ENCODE assay signal across 14 cellular contexts in the genomic region with DNA sequence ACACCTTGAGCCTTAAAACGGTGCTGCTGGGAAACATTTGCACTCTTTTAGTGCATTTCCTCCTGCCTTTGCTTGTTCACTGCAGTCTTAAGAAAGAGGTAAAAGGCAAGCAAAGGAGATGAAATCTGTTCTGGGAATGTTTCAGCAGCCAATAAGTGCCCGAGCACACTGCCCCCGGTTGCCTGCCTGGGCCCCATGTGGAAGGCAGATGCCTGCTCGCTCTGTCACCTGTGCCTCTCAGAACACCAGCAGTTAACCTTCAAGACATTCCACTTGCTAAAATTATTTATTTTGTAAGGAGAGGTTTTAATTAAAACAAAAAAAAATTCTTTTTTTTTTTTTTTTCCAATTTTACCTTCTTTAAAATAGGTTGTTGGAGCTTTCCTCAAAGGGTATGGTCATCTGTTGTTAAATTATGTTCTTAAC. TPM values are rescaled to one million over a fixed set of nuclear protein-coding genes. Genes with fewer than 3 reads are reported as not detected.
DNase-seq lines count a peak whose midpoint lies in the region; ATAC-seq and TF ChIP-seq lines count a peak whose summit lies in the region.
"Had no signal": no experiment of that assay in that cellular context is flagged by ENCODE, and none has a peak within 500 bp of the region (broad histone marks: within the 10 kb centered on the region; RNA-seq: fewer than 3 reads in every experiment).

No MANE protein-coding gene starts in this region.

- no TSS peak for BruUV-seq in A673 (replicated peaks; lab: Mats Ljungman, UMichigan)

- no peak overlapping the region for H3K4me3 ChIP-seq in cardiac muscle cell
- H3K4me3 ChIP-seq in WI38 (ENCODE audit: low read depth, low read length): peak overlapping the region; percentile 5
- no peak overlapping the region for H3K4me3 ChIP-seq in thyroid gland (replicated peaks in 1 of 3)
- H3K4me3 ChIP-seq in A673 (ENCODE audit: low read depth, low read length, poor library complexity, severe bottlenecking): no peak overlapping the region

- intact Hi-C loops in left ventricle myocardium superior (cut with micrococcal nuclease) (loop anchor here (10.0 kb wide), 1 partner anchor 60 kb away; no protein-coding TSS in a partner anchor), thyroid gland (cut with DNase I) (loop anchor here (10.0 kb wide), 1 partner anchor 420 kb away; no protein-coding TSS in a partner anchor), A673 (cut with micrococcal nuclease; ENCODE audit: unreplicated experiment) (loop anchor here (10.0 kb wide), 1 partner anchor 210 kb away; no protein-coding TSS in a partner anchor)

- 42 to 44% methylated on average over 4 of the region's 4 CpGs for WGBS in thyroid gland, 2 donors

- no peaks in the 10 kb centered on the region for H3K36me3 ChIP-seq in cardiac muscle cell
- H3K36me3 ChIP-seq in thyroid gland: peaks cover 0 to 8% of the 10 kb centered on the region in 2 donors
- peaks cover 29% of the 10 kb centered on the region for H3K36me3 ChIP-seq in A673 (ENCODE audit: insufficient read depth, low read length, poor library complexity, severe bottlenecking)
- H3K36me3 ChIP-seq: Peyer's patch, tibial nerve had no signal

- POLR2A ChIA-PET in A673 (lab: Charles Lee; ENCODE audit: low non-redundant PET): no interaction called here

- no peak for TF ChIP-seq CTCF in cardiac muscle cell (IDR thresholded peaks at IDR 0.05; ENCODE audit: low read depth, low read length)
- TF ChIP-seq CTCF in WI38 (IDR thresholded peaks at IDR 0.05; ENCODE audit: low read depth, low read length): no peak
- no peak for TF ChIP-seq CTCF in thyroid gland (IDR thresholded peaks at IDR 0.05)
- TF ChIP-seq CTCF in A673 (conservative IDR thresholded peaks at IDR 0.05; ENCODE audit: low read depth, low read length): no peak

- H3K27me3 ChIP-seq in cardiac muscle cell: peaks cover 30% of the 10 kb centered on the region
- no peaks in the 10 kb centered on the region for H3K27me3 ChIP-seq in thyroid gland
- H3K27me3 ChIP-seq in A673 (replicated peaks; ENCODE audit: insufficient read depth, low read depth, low read length, poor library complexity): no peaks in the 10 kb centered on the region

- TF ChIP-seq POLR2A in thyroid gland (IDR thresholded peaks at IDR 0.05): no peak

- H3K9me3 ChIP-seq in cardiac muscle cell (ENCODE audit: low read depth): no peaks in the 10 kb centered on the region
- no peaks in the 10 kb centered on the region for H3K9me3 ChIP-seq in thyroid gland
- H3K9me3 ChIP-seq in A673 (ENCODE audit: low read depth, low read length, poor library complexity, severe bottlenecking): no peaks in the 10 kb centered on the region
- H3K9me3 ChIP-seq: Peyer's patch, tibial nerve had no signal

- H3K27ac ChIP-seq in cardiac muscle cell: no peak overlapping the region
- H3K27ac ChIP-seq in thyroid gland: peak overlapping the region; percentile 63 to 95 (median 79)
- no peak overlapping the region for H3K27ac ChIP-seq in A673 (ENCODE audit: low read depth, low read length, poor library complexity, severe bottlenecking)
- H3K27ac ChIP-seq: Peyer's patch, tibial nerve had no signal

- DNase-seq in cardiac muscle cell (ENCODE audit: low read depth in 1 of 2, low spot score in 1 of 2) (peak; percentile 34 to 55), left ventricle myocardium superior (no peak), medulla oblongata (ENCODE audit: extremely low spot score) (peak; percentile 28), thyroid gland (peak; percentile 52 to 53), NCI-H146 (lab: John Stamatoyannopoulos, UW) (no peak), A673 (ENCODE audit: low spot score) (no peak)
- DNase-seq: activated CD8-positive, alpha-beta T cell treated with anti-CD3 and anti-CD28 coated beads, Interleukin-2, amount 10 ng/mL, durations not matched to agents 7 days and 5 days; activated naive CD4-positive, alpha-beta T cell treated with Interleukin-2 at 50 U/mL for 16 hours; NCI-H345; Peyer's patch; T-helper 2 cell had no signal

- ATAC-seq in left ventricle myocardium superior: no peak
- no peak for ATAC-seq in GM18517 (IDR thresholded peaks at IDR 0.05; ENCODE audit: unreplicated experiment)
- ATAC-seq: activated CD8-positive, alpha-beta T cell treated with anti-CD3 and anti-CD28 coated beads, Interleukin-2, amount 10 ng/mL, durations not matched to agents 7 days and 5 days had no signal

- peaks cover 27% of the 10 kb centered on the region for H3K4me1 ChIP-seq in cardiac muscle cell (ENCODE audit: low read depth)
- H3K4me1 ChIP-seq in thyroid gland: peaks cover 33 to 36% of the 10 kb centered on the region in 2 donors
- peaks cover 19% of the 10 kb centered on the region for H3K4me1 ChIP-seq in A673 (ENCODE audit: insufficient read depth, low read length, poor library complexity, severe bottlenecking)

- CTCF ChIA-PET in A673 (lab: Charles Lee): no interaction called here

RNA-seq across cellular contexts. Expression of a gene that starts 4.4 kb away (rescaled TPM):
- 3.2 and 4.3 TPM in 2 replicates for total RNA-seq in cardiac muscle cell
- polyA plus RNA-seq in cardiac muscle cell: 1.1 and 4.5 TPM in 2 replicates
- total RNA-seq in left ventricle myocardium superior: 7.3 TPM
- 10 to 100 TPM; 15.5 to 32.6 (median 23.3) TPM for total RNA-seq in thyroid gland
- total RNA-seq in A673 (2021): 31.1 and 37.5 TPM in 2 replicates
- total RNA-seq: activated CD8-positive, alpha-beta T cell treated with anti-CD3 and anti-CD28 coated beads, Interleukin-2, amount 10 ng/mL, durations not matched to agents 7 days and 5 days had no signal

Comparison
In these comparisons a context has a peak if more than half of its experiments do, and no peak if none do; other contexts are left out.
1. DNase-seq: peak in cardiac muscle cell (2 of 2), medulla oblongata (single experiment) and thyroid gland (2 of 2); none in left ventricle myocardium superior (single experiment), NCI-H146 (single experiment) and A673 (single experiment).
2. H3K27ac ChIP-seq: peak in thyroid gland (3 of 3); none in cardiac muscle cell (single experiment) and A673 (single experiment).